29 cellular contexts compared by ENCODE assay signal in genomic region chr11:116733959-116734517, GRCh38. TPM values are rescaled to one million over a fixed set of nuclear protein-coding genes. Genes with fewer than 3 reads are reported as not detected.
A peak's percentile ranks its signal among the peaks of the same experiment; 100 is the strongest.
DNase-seq lines count a peak whose midpoint lies in the region; TF ChIP-seq lines count a peak whose summit lies in the region.
"Had no signal": no experiment of that assay in that cellular context is flagged by ENCODE, and none has a peak within 500 bp of the region (broad histone marks: within the 10 kb centered on the region; RNA-seq: fewer than 3 reads in every experiment).

No MANE protein-coding gene starts in this region.

- POLR2A ChIA-PET in CD4-positive, alpha-beta memory T cell (lab: Charles Lee; ENCODE audit: partially characterized antibody), result no interaction called here

- intact Hi-C loops in dendritic cell treated with granulocyte-macrophage colony-stimulating factor and Interleukin-4, amounts not matched to agents 40 ng/mL and 50 ng/mL, for 4 days (cut with micrococcal nuclease), result loop anchor here (5.0 kb wide), 1 partner anchor 373 kb away; no protein-coding TSS in a partner anchor
- intact Hi-C loops in CD4-positive, alpha-beta memory T cell (cut with micrococcal nuclease), result no loop called here

- peak; percentile 26 for DNase-seq in GF-D8 (lab: John Stamatoyannopoulos, UW)
- peak; percentile 25 for DNase-seq in NB4 (ENCODE audit: low read depth)
- no peak for DNase-seq in neural crest cell (ENCODE audit: low read depth, low spot score)
- DNase-seq in CD4-positive, alpha-beta memory T cell, result no peak
- DNase-seq in endodermal cell, result no peak
- no peak for DNase-seq in NCI-H187 treated with DMSO at 0.1 percent for 48 hours (lab: John Stamatoyannopoulos, UW)
- DNase-seq: activated CD4-positive, alpha-beta T cell treated with anti-CD3 and anti-CD28 coated beads, Interleukin-2, amount 50 U/mL, for 48 hours; activated CD8-positive, alpha-beta memory T cell treated with anti-CD3 and anti-CD28 coated beads, Interleukin-2, amount 50 U/mL, for 4 hours; activated effector memory CD4-positive, alpha-beta T cell treated with Interleukin-2 at 50 U/mL for 16 hours; cerebellar nuclear complex; effector CD4-positive, alpha-beta T cell; foreskin fibroblast; heart left ventricle; left cardiac atrium; naive thymus-derived CD8-positive, alpha-beta T cell; NCI-H69; stimulated activated CD4-positive, alpha-beta T cell treated with anti-CD3 and anti-CD28 coated beads, Interleukin-12 subunit alpha, Interleukin-12 subunit beta, amount 100 ng/mL, for 4 hours; stimulated activated CD4-positive, alpha-beta T cell treated with anti-CD3 and anti-CD28 coated beads, Interleukin-4, amount 100 ng/mL, for 24 hours; stimulated activated naive CD4-positive, alpha-beta T cell treated with Interleukin-2 at 50 U/mL for 16 hours had no signal

- no peaks in the 10 kb centered on the region for H3K36me3 Mint-ChIP-seq in dendritic cell treated with granulocyte-macrophage colony-stimulating factor and Interleukin-4, amounts not matched to agents 40 ng/mL and 50 ng/mL, for 4 days (ENCODE audit: low read depth)
- no peaks in the 10 kb centered on the region for H3K36me3 Mint-ChIP-seq in neural crest cell (ENCODE audit: low read depth)
- H3K36me3 Mint-ChIP-seq in CD4-positive, alpha-beta memory T cell, result no peaks in the 10 kb centered on the region
- H3K36me3 Mint-ChIP-seq in endodermal cell (ENCODE audit: low read depth), result peaks cover 2% of the 10 kb centered on the region
- H3K36me3 Mint-ChIP-seq: naive thymus-derived CD8-positive, alpha-beta T cell; WTC11 had no signal

- WGBS in endodermal cell (ENCODE audit: insufficient coverage in 1 of 2, insufficient read length in 1 of 2), 2 experiments, result 77 to 85% methylated on average over 10 to 11 of the region's 11 CpGs

- CTCF ChIA-PET in CD4-positive, alpha-beta memory T cell (lab: Charles Lee; ENCODE audit: partially characterized antibody), result interaction anchor here (1.1 to 6.1 kb wide), 7 partner anchors 9 to 372 kb away, joined by 3 to 51 read pairs (median 14); partner anchors contain the start of gene APOA1

- H3K27me3 ChIP-seq in CD4-positive, alpha-beta memory T cell (ENCODE audit: insufficient read depth, low read length), result no peaks in the 10 kb centered on the region
- no peaks in the 10 kb centered on the region for H3K27me3 ChIP-seq in endodermal cell (ENCODE audit: control insufficient read depth, insufficient read depth, low read length, poor library complexity, severe bottlenecking)
- H3K27me3 ChIP-seq: right atrium auricular region, vagina had no signal

- H3K9me3 Mint-ChIP-seq in dendritic cell treated with granulocyte-macrophage colony-stimulating factor and Interleukin-4, amounts not matched to agents 40 ng/mL and 50 ng/mL, for 4 days, result no peaks in the 10 kb centered on the region
- H3K9me3 Mint-ChIP-seq in neural crest cell, result no peaks in the 10 kb centered on the region
- no peaks in the 10 kb centered on the region for H3K9me3 Mint-ChIP-seq in CD4-positive, alpha-beta memory T cell
- H3K9me3 Mint-ChIP-seq in endodermal cell, result no peaks in the 10 kb centered on the region
- H3K9me3 Mint-ChIP-seq: naive thymus-derived CD8-positive, alpha-beta T cell; WTC11 had no signal

- TF ChIP-seq CTCF in NB4 (IDR thresholded peaks at IDR 0.05; ENCODE audit: low read depth, low read length) (no peak), neural crest cell (conservative IDR thresholded peaks at IDR 0.05) (no peak), endodermal cell (conservative IDR thresholded peaks at IDR 0.05) (no peak)

- H3K27ac ChIP-seq in CD4-positive, alpha-beta memory T cell (ENCODE audit: low read depth, low read length), result no peak overlapping the region
- H3K27ac ChIP-seq in endodermal cell (ENCODE audit: low read depth, low read length), result no peak overlapping the region
- H3K27ac ChIP-seq: C4-2B, heart left ventricle, right atrium auricular region, SK-N-MC, vagina had no signal

- peaks cover 13% of the 10 kb centered on the region for H3K27me3 Mint-ChIP-seq in dendritic cell treated with granulocyte-macrophage colony-stimulating factor and Interleukin-4, amounts not matched to agents 40 ng/mL and 50 ng/mL, for 4 days
- H3K27me3 Mint-ChIP-seq in neural crest cell (ENCODE audit: low read depth) (peaks cover 2% of the 10 kb centered on the region), endodermal cell (ENCODE audit: insufficient read depth) (no peaks in the 10 kb centered on the region)
- H3K27me3 Mint-ChIP-seq in CD4-positive, alpha-beta memory T cell, result peaks cover 0 to 2% of the 10 kb centered on the region in 2 donors

- H3K27ac Mint-ChIP-seq in dendritic cell treated with granulocyte-macrophage colony-stimulating factor and Interleukin-4, amounts not matched to agents 40 ng/mL and 50 ng/mL, for 4 days, result peak overlapping the region; percentile 16
- H3K27ac Mint-ChIP-seq in neural crest cell (ENCODE audit: unreplicated experiment) (peak overlapping the region; percentile 60), endodermal cell (no peak overlapping the region)
- no peak overlapping the region for H3K27ac Mint-ChIP-seq in CD4-positive, alpha-beta memory T cell
- H3K27ac Mint-ChIP-seq: naive thymus-derived CD8-positive, alpha-beta T cell; WTC11 had no signal

- peaks cover 8% of the 10 kb centered on the region for H3K4me1 ChIP-seq in CD4-positive, alpha-beta memory T cell (ENCODE audit: insufficient read depth, low read length)
- H3K4me1 ChIP-seq in endodermal cell (ENCODE audit: control insufficient read depth, insufficient read depth, low read length), result no peaks in the 10 kb centered on the region

- no peak for TF ChIP-seq POLR2A in NB4 (IDR thresholded peaks at IDR 0.05; ENCODE audit: extremely low read depth, insufficient read length)

- no peaks in the 10 kb centered on the region for H3K9me3 ChIP-seq in CD4-positive, alpha-beta memory T cell (ENCODE audit: control insufficient read depth in 1 of 2, low read length in 2 of 2)
- no peaks in the 10 kb centered on the region for H3K9me3 ChIP-seq in endodermal cell (ENCODE audit: control insufficient read depth, low read length)
- H3K9me3 ChIP-seq: heart left ventricle, right atrium auricular region, vagina had no signal

- no peaks in the 10 kb centered on the region for H3K36me3 ChIP-seq in CD4-positive, alpha-beta memory T cell (ENCODE audit: insufficient read depth, low read length)
- H3K36me3 ChIP-seq in endodermal cell (ENCODE audit: control insufficient read depth, insufficient read depth, low read length), result no peaks in the 10 kb centered on the region
- H3K36me3 ChIP-seq: heart left ventricle, right atrium auricular region, vagina had no signal

- H3K4me1 Mint-ChIP-seq in dendritic cell treated with granulocyte-macrophage colony-stimulating factor and Interleukin-4, amounts not matched to agents 40 ng/mL and 50 ng/mL, for 4 days (ENCODE audit: low read depth), result peaks cover 25% of the 10 kb centered on the region
- H3K4me1 Mint-ChIP-seq in neural crest cell (peaks cover 22% of the 10 kb centered on the region), endodermal cell (peaks cover 10% of the 10 kb centered on the region)
- peaks cover 4 to 9% (median 7%) of the 10 kb centered on the region in 4 donors for H3K4me1 Mint-ChIP-seq in CD4-positive, alpha-beta memory T cell

- H3K4me3 Mint-ChIP-seq in dendritic cell treated with granulocyte-macrophage colony-stimulating factor and Interleukin-4, amounts not matched to agents 40 ng/mL and 50 ng/mL, for 4 days, result no peak overlapping the region
- H3K4me3 Mint-ChIP-seq in neural crest cell, result no peak overlapping the region
- H3K4me3 Mint-ChIP-seq in CD4-positive, alpha-beta memory T cell, result no peak overlapping the region
- no peak overlapping the region for H3K4me3 Mint-ChIP-seq in endodermal cell
- H3K4me3 Mint-ChIP-seq: naive thymus-derived CD8-positive, alpha-beta T cell; WTC11 had no signal

- H3K4me3 ChIP-seq in NB4 (ENCODE audit: low read depth, low read length) (no peak overlapping the region), endodermal cell (ENCODE audit: low read length) (no peak overlapping the region)
- H3K4me3 ChIP-seq in CD4-positive, alpha-beta memory T cell (ENCODE audit: low read length in 2 of 2), result no peak overlapping the region
- H3K4me3 ChIP-seq: heart left ventricle, right atrium auricular region, SK-N-MC, vagina had no signal

- no peak overlapping the region for H3K9ac ChIP-seq in endodermal cell (ENCODE audit: extremely low read depth, low read length, poor library complexity, severe bottlenecking)

RNA-seq across cellular contexts. Expression of gene BUD13, which starts 38.7 kb away (rescaled TPM):
- 39.0 and 39.7 TPM in 2 replicates for total RNA-seq in neural crest cell
- 10 to 100 TPM; 19.9 to 23.1 TPM for total RNA-seq in CD4-positive, alpha-beta memory T cell
- 10 to 100 TPM in 1 of 2 donors, 1 to 10 TPM in 1; 2.3 to 20.6 TPM for polyA plus RNA-seq in CD4-positive, alpha-beta memory T cell
- 10 to 100 TPM; 22.3 to 29.1 TPM for total RNA-seq in endodermal cell
- 31.0 TPM for polyA plus RNA-seq in endodermal cell (2013, experiment 1 of 2)
- 26.1 TPM for polyA plus RNA-seq in endodermal cell (2013, experiment 2 of 2)

RNA-seq across cellular contexts. Expression of gene ZPR1, which starts 53.8 kb away (rescaled TPM):
- total RNA-seq in neural crest cell (40.7 and 44.5 TPM in 2 replicates), endodermal cell (10 to 100 TPM; 59.2 to 63.4 TPM)
- 10 to 100 TPM; 59.5 to 73.4 TPM for total RNA-seq in CD4-positive, alpha-beta memory T cell
- 10 to 100 TPM; 45.8 to 48.1 TPM for polyA plus RNA-seq in CD4-positive, alpha-beta memory T cell
- polyA plus RNA-seq in endodermal cell (2013, experiment 1 of 2), result 59.6 TPM
- 49.6 TPM for polyA plus RNA-seq in endodermal cell (2013, experiment 2 of 2)

RNA-seq across cellular contexts. Expression of gene APOA5, which starts 57.6 kb away (rescaled TPM):
- total RNA-seq in neural crest cell (not detected in 2 replicates), endodermal cell (not detected)
- total RNA-seq in CD4-positive, alpha-beta memory T cell, result not detected
- not detected for polyA plus RNA-seq in CD4-positive, alpha-beta memory T cell
- polyA plus RNA-seq in endodermal cell (2013, experiment 1 of 2), result not detected
- not detected for polyA plus RNA-seq in endodermal cell (2013, experiment 2 of 2)
- total RNA-seq: Daoy; heart left ventricle; left cardiac atrium; naive thymus-derived CD8-positive, alpha-beta T cell; osteocyte; right atrium auricular region; T-helper 2 cell treated with Interferon-gamma antibody and Interleukin-4, amounts not matched to agents 100 ng/mL and 5 ng/mL, for 36 hours; vagina had no signal
- polyA plus RNA-seq: esophagus; heart left ventricle; naive thymus-derived CD8-positive, alpha-beta T cell had no signal

Comparison
In these comparisons a context has a peak if more than half of its experiments do, and no peak if none do; other contexts are left out.
1. DNase-seq: peak in GF-D8 (single experiment) and NB4 (single experiment); none in neural crest cell (single experiment), CD4-positive, alpha-beta memory T cell (0 of 5), endodermal cell (single experiment) and NCI-H187 treated with DMSO at 0.1 percent for 48 hours (single experiment).
2. H3K27ac Mint-ChIP-seq: peak in dendritic cell treated with granulocyte-macrophage colony-stimulating factor and Interleukin-4, amounts not matched to agents 40 ng/mL and 50 ng/mL, for 4 days (single experiment) and neural crest cell (single experiment); none in CD4-positive, alpha-beta memory T cell (0 of 7) and endodermal cell (single experiment).